Comparison of ENCODE assay signal across 1 cellular context in the genomic region with DNA sequence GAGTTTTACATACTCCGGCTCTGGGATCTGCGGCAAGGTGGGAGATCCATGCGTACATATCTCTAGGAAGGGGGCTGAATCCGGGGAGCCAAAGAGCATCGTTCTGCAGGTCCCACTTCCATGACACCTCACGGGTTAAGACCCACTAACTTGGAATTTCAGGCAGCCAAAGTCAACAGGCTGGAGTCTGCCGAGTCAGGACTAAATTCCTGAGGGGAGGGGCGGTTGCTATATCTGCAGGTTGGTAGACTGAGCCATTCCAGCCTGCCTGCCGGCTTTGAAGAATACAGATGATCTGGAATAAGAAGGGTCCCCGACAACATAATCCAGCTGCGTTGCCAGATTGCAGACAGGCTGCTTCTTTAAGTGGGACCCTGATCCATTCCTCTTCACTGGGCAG.
TF ChIP-seq lines count a peak whose summit lies in the region.

No MANE protein-coding gene starts in this region.

TF ChIP-seq in HepG2, 621 proteins besides CTCF, POLR2A, EP300 and RAD21 (continued from another document):
- TF ChIP-seq, protein P1, sequence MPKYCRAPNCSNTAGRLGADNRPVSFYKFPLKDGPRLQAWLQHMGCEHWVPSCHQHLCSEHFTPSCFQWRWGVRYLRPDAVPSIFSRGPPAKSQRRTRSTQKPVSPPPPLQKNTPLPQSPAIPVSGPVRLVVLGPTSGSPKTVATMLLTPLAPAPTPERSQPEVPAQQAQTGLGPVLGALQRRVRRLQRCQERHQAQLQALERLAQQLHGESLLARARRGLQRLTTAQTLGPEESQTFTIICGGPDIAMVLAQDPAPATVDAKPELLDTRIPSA (CRISPR knock-in tag; IDR thresholded peaks at IDR 0.05; ENCODE audit: borderline replicate concordance), result no peak
- TF ChIP-seq AGO2 (optimal IDR thresholded peaks at IDR 0.05; ENCODE audit: low read depth, low read length), result no peak
- TF ChIP-seq, protein P2, sequence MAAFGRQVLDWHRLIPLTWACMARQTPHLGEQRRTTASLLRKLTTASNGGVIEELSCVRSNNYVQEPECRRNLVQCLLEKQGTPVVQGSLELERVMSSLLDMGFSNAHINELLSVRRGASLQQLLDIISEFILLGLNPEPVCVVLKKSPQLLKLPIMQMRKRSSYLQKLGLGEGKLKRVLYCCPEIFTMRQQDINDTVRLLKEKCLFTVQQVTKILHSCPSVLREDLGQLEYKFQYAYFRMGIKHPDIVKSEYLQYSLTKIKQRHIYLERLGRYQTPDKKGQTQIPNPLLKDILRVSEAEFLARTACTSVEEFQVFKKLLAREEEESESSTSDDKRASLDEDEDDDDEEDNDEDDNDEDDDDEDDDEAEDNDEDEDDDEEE (CRISPR knock-in tag; IDR thresholded peaks at IDR 0.05), result no peak
- TF ChIP-seq SP5 (CRISPR knock-in tag; IDR thresholded peaks at IDR 0.05; ENCODE audit: borderline replicate concordance, low read depth), result no peak
- TF ChIP-seq ZNF367 (CRISPR knock-in tag; IDR thresholded peaks at IDR 0.05; ENCODE audit: borderline replicate concordance), result no peak
- TF ChIP-seq, protein P3, sequence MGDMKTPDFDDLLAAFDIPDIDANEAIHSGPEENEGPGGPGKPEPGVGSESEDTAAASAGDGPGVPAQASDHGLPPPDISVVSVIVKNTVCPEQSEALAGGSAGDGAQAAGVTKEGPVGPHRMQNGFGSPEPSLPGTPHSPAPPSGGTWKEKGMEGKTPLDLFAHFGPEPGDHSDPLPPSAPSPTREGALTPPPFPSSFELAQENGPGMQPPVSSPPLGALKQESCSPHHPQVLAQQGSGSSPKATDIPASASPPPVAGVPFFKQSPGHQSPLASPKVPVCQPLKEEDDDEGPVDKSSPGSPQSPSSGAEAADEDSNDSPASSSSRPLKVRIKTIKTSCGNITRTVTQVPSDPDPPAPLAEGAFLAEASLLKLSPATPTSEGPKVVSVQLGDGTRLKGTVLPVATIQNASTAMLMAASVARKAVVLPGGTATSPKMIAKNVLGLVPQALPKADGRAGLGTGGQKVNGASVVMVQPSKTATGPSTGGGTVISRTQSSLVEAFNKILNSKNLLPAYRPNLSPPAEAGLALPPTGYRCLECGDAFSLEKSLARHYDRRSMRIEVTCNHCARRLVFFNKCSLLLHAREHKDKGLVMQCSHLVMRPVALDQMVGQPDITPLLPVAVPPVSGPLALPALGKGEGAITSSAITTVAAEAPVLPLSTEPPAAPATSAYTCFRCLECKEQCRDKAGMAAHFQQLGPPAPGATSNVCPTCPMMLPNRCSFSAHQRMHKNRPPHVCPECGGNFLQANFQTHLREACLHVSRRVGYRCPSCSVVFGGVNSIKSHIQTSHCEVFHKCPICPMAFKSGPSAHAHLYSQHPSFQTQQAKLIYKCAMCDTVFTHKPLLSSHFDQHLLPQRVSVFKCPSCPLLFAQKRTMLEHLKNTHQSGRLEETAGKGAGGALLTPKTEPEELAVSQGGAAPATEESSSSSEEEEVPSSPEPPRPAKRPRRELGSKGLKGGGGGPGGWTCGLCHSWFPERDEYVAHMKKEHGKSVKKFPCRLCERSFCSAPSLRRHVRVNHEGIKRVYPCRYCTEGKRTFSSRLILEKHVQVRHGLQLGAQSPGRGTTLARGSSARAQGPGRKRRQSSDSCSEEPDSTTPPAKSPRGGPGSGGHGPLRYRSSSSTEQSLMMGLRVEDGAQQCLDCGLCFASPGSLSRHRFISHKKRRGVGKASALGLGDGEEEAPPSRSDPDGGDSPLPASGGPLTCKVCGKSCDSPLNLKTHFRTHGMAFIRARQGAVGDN (CRISPR knock-in tag; IDR thresholded peaks at IDR 0.05), result no peak
- TF ChIP-seq ZNF83 (CRISPR knock-in tag; IDR thresholded peaks at IDR 0.05; ENCODE audit: borderline replicate concordance), result no peak
- TF ChIP-seq ZNF598 (CRISPR knock-in tag; IDR thresholded peaks at IDR 0.05; ENCODE audit: borderline replicate concordance), result no peak
- no peak for TF ChIP-seq PLRG1 (conservative IDR thresholded peaks at IDR 0.05)
- TF ChIP-seq HNRNPLL (IDR thresholded peaks at IDR 0.05; ENCODE audit: low read depth, low read length, poor library complexity, severe bottlenecking), result no peak
- TF ChIP-seq DMTF1 (CRISPR knock-in tag; IDR thresholded peaks at IDR 0.05), result no peak
- TF ChIP-seq CREB3 (CRISPR knock-in tag; IDR thresholded peaks at IDR 0.05), result no peak
- no peak for TF ChIP-seq MIER3 (CRISPR knock-in tag; IDR thresholded peaks at IDR 0.05; ENCODE audit: borderline replicate concordance)
- no peak for TF ChIP-seq MEIS2 (CRISPR knock-in tag; IDR thresholded peaks at IDR 0.05)
- no peak for TF ChIP-seq ZSCAN30 (CRISPR knock-in tag; IDR thresholded peaks at IDR 0.05)
- no peak for TF ChIP-seq ARID4A (CRISPR knock-in tag; IDR thresholded peaks at IDR 0.05; ENCODE audit: borderline replicate concordance)
- no peak for TF ChIP-seq TEAD3 (CRISPR knock-in tag; optimal IDR thresholded peaks at IDR 0.05; ENCODE audit: borderline replicate concordance)
